Comparison of ENCODE assay signal across 8 cellular contexts in the genomic region with DNA sequence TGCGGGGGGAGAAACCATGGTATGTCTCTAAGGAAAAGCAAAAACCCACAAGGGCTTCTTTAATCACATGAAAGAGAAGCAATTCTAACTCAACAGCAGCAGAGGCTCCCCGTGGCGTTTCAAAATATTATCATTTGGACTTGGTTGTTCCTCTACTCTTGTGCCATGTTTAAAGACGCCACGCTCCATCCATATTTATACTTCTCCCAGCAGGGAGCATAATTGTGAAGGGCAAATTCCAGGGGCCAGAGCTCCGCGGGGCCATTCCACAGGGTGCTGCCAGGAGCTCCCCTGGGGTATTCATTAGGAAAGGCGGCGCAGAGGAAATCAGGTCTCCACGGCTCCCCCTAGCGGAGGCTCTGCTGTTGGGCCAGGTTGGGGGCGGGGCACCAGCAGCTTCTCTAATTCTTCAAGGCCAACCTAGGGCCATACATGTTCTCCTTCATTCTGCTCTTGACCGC.
DNase-seq lines count a peak whose midpoint lies in the region; ATAC-seq lines count a peak whose summit lies in the region.

No MANE protein-coding gene starts in this region.

- peak; percentile 62 for ATAC-seq in HG03565 (IDR thresholded peaks at IDR 0.05; ENCODE audit: unreplicated experiment)
- peak; percentile 80 for ATAC-seq in Right ventricle myocardium superior (ENCODE audit: poor library complexity)
- peak; percentile 45 for ATAC-seq in sciatic nerve

- intact Hi-C loops in Right ventricle myocardium superior (cut with DNase I), result no loop called here
- intact Hi-C loops in sciatic nerve (cut with DNase I), result no loop called here

- DNase-seq in AML-193 (lab: John Stamatoyannopoulos, UW), result peak; percentile 60 to 65
- peak; percentile 66 for DNase-seq in GM19240 (ENCODE audit: insufficient read length, low spot score)
- DNase-seq in RPMI8226, result peak; percentile 71
- peak; percentile 69 for DNase-seq in activated effector memory CD4-positive, alpha-beta T cell treated with Interleukin-2 at 50 U/mL for 16 hours
- DNase-seq in Right ventricle myocardium superior, result peak; percentile 84
- peak; percentile 71 for DNase-seq in sciatic nerve (ENCODE audit: low spot score)
- DNase-seq in kidney glomerular epithelial cell (lab: John Stamatoyannopoulos, UW), result no peak
